23 cellular contexts compared by ENCODE assay signal in the genomic region with DNA sequence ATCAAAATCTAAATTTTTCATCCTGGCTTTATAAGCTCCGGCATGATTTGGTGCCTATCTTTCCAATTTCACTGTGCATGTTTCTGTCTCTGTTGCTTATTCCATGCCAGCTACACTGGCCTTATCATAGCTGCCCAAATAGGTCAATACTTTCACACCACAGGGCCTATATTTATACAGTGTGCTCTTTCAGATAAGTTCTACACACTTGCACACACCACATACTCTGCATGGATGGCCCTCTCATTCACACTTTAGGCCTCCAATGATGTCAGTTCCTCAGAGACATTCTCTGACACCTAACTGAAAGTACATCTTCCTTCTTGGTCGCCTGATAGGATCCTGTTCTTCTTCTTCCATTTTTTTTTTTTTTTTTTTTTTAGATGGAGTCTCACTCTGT. TPM values are rescaled to one million over a fixed set of nuclear protein-coding genes. Genes with fewer than 3 reads are reported as not detected.
DNase-seq lines count a peak whose midpoint lies in the region; ATAC-seq, FAIRE-seq and TF ChIP-seq lines count a peak whose summit lies in the region.
"Had no signal": no experiment of that assay in that cellular context is flagged by ENCODE, and none has a peak within 500 bp of the region (broad histone marks: within the 10 kb centered on the region; RNA-seq: fewer than 3 reads in every experiment).

No MANE protein-coding gene starts in this region.

- no TSS peak for BruUV-seq in GM12878 (replicated peaks; lab: Mats Ljungman, UMichigan)

- H3K4me3 Mint-ChIP-seq in HFFc6, result no peak overlapping the region
- H3K4me3 Mint-ChIP-seq in stimulated activated naive B cell treated with anti-CD40 and anti-IgM and Interleukin-4, amounts not matched to agents 10 μg/mL and 1 μg/mL and 100 μg/mL, for 72 hours, result no peak overlapping the region
- H3K4me3 Mint-ChIP-seq: CD4-positive, alpha-beta T cell; T-cell had no signal

- POLR2A ChIA-PET in GM12878 (lab: Charles Lee), result interaction anchor here (1.0 to 1.5 kb wide), 3 partner anchors 13 to 54 kb away, joined by 4 to 5 read pairs (median 4); no protein-coding TSS in a partner anchor

- no peaks in the 10 kb centered on the region for H3K27me3 ChIP-seq in GM12878 (replicated peaks in 1 of 2; ENCODE audit: control insufficient read depth in 2 of 2, insufficient read depth in 2 of 2, low read length in 1 of 2)
- H3K27me3 ChIP-seq: BLaER1, SJCRH30 had no signal

- peaks cover 35% of the 10 kb centered on the region for H3K4me1 Mint-ChIP-seq in HFFc6 (ENCODE audit: low read depth)
- H3K4me1 Mint-ChIP-seq in stimulated activated naive B cell treated with anti-CD40 and anti-IgM and Interleukin-4, amounts not matched to agents 10 μg/mL and 1 μg/mL and 100 μg/mL, for 72 hours, result peaks cover 16 to 40% of the 10 kb centered on the region in 2 donors

- RAD21 ChIA-PET in GM12878 (lab: Charles Lee; ENCODE audit: unreplicated experiment), result interaction anchor here (0.7 to 1.0 kb wide), 2 partner anchors 54 to 91 kb away, joined by 3 to 4 read pairs; no protein-coding TSS in a partner anchor

- no peaks in the 10 kb centered on the region for H3K9me3 ChIP-seq in GM12878 (replicated peaks; ENCODE audit: control insufficient read depth, insufficient read depth, low read length)
- H3K9me3 ChIP-seq: SJCRH30 had no signal

- TF ChIP-seq POLR2A in GM12878 (IDR thresholded peaks at IDR 0.05; ENCODE audit: low read depth, low read length), result no peak

- no peak for TF ChIP-seq CTCF in HFFc6 (IDR thresholded peaks at IDR 0.05)
- TF ChIP-seq CTCF in GM12878 (IDR thresholded peaks at IDR 0.05 in 2 of 3, conservative IDR thresholded peaks at IDR 0.05 in 1 of 3; ENCODE audit: control insufficient read depth in 2 of 3, extremely low read depth in 1 of 3, insufficient read depth in 1 of 3, low read depth in 3 of 3, low read length in 3 of 3), result no peak

- H3K36me3 Mint-ChIP-seq in HFFc6 (ENCODE audit: low read depth), result peaks cover 17% of the 10 kb centered on the region
- peaks cover 27 to 43% of the 10 kb centered on the region in 2 donors for H3K36me3 Mint-ChIP-seq in stimulated activated naive B cell treated with anti-CD40 and anti-IgM and Interleukin-4, amounts not matched to agents 10 μg/mL and 1 μg/mL and 100 μg/mL, for 72 hours

- peaks cover 6% of the 10 kb centered on the region for H3K79me2 ChIP-seq in GM12878 (ENCODE audit: control insufficient read depth, insufficient read depth, low read length)

- no peak overlapping the region for H3K9ac ChIP-seq in GM12878 (ENCODE audit: control insufficient read depth, insufficient read depth, low read length)
- H3K9ac ChIP-seq: BLaER1 had no signal

- 72% methylated on average over 2 of the region's 2 CpGs for WGBS in GM12878 (ENCODE audit: insufficient coverage, insufficient replicate concordance, low lambda C conversion rate, missing lambda C conversion rate)

- H3K9me3 Mint-ChIP-seq in HFFc6, result no peaks in the 10 kb centered on the region
- H3K9me3 Mint-ChIP-seq in stimulated activated naive B cell treated with anti-CD40 and anti-IgM and Interleukin-4, amounts not matched to agents 10 μg/mL and 1 μg/mL and 100 μg/mL, for 72 hours, result peaks cover 0 to 1% of the 10 kb centered on the region in 2 donors
- H3K9me3 Mint-ChIP-seq: CD4-positive, alpha-beta T cell; T-cell had no signal

- no peak for TF ChIP-seq RAD21 in GM12878 (IDR thresholded peaks at IDR 0.05; ENCODE audit: insufficient read depth, low read depth, low read length)

- DNase-seq in left ventricle myocardium superior, result no peak
- no peak for DNase-seq in Right ventricle myocardium superior
- DNase-seq in HFFc6, result no peak
- DNase-seq in GM12878 (ENCODE audit: low read depth, low spot score), result no peak
- no peak for DNase-seq in stimulated activated naive B cell treated with anti-CD40 and anti-IgM and Interleukin-4, amounts not matched to agents 10 μg/mL and 1 μg/mL and 100 μg/mL, for 72 hours
- DNase-seq in NCI-H2029 (lab: John Stamatoyannopoulos, UW), result no peak
- DNase-seq: CD4-positive, alpha-beta T cell; COR-L47; DND-41; GOT3; KBM-7; NCI-H1105; NCI-H1694 treated with DMSO at 0.1 percent for 48 hours; NCI-H2227 treated with DMSO at 0.1 percent for 48 hours; NCI-H510A treated with DMSO at 0.1 percent for 48 hours; NCI-H748 treated with DMSO at 0.1 percent for 48 hours; SJCRH30; T-cell had no signal

- no peak overlapping the region for H3K4me3 ChIP-seq in GM12878
- H3K4me3 ChIP-seq: BLaER1, SJCRH30 had no signal

- SMC1A ChIA-PET in GM12878 (lab: Charles Lee; ENCODE audit: uncharacterized antibody, unreplicated experiment), result interaction anchor here (0.7 to 0.9 kb wide), 2 partner anchors 13 kb away, joined by 3 read pairs; no protein-coding TSS in a partner anchor

- ATAC-seq in left ventricle myocardium superior (peak; percentile 71), Right ventricle myocardium superior (ENCODE audit: poor library complexity) (no peak), GM12878 (peak; percentile 65), HG02840 (IDR thresholded peaks at IDR 0.05; ENCODE audit: low FRiP score, unreplicated experiment) (no peak)
- ATAC-seq in stimulated activated naive B cell treated with anti-CD40 and anti-IgM and Interleukin-4, amounts not matched to agents 10 μg/mL and 1 μg/mL and 100 μg/mL, for 72 hours (replicated peaks), result peak; percentile 45 to 57
- ATAC-seq: HCT116, T-cell had no signal

- peak overlapping the region; percentile 70 for H3K27ac Mint-ChIP-seq in HFFc6
- no peak overlapping the region for H3K27ac Mint-ChIP-seq in stimulated activated naive B cell treated with anti-CD40 and anti-IgM and Interleukin-4, amounts not matched to agents 10 μg/mL and 1 μg/mL and 100 μg/mL, for 72 hours
- H3K27ac Mint-ChIP-seq: CD4-positive, alpha-beta T cell; T-cell had no signal

- H2AFZ ChIP-seq in GM12878 (ENCODE audit: control insufficient read depth, low read depth, low read length), result no peak overlapping the region

- intact Hi-C loops in left ventricle myocardium superior (cut with micrococcal nuclease), result no loop called here
- intact Hi-C loops in Right ventricle myocardium superior (cut with DNase I), result no loop called here
- intact Hi-C loops in GM12878 (cut with micrococcal nuclease; ENCODE audit: unreplicated experiment), result no loop called here

- no peak overlapping the region for H3K4me2 ChIP-seq in GM12878 (ENCODE audit: control insufficient read depth, insufficient read depth)
- H3K4me2 ChIP-seq: BLaER1 had no signal

- H3K36me3 ChIP-seq in GM12878 (ENCODE audit: control insufficient read depth in 2 of 2, insufficient read depth in 2 of 2, low read length in 1 of 2), result peaks cover 0 to under 1% of the 10 kb centered on the region in 2 experiments; a peak in 2 of 4 replicates

- H3K27ac ChIP-seq in GM12878 (ENCODE audit: control insufficient read depth, insufficient read depth), result no peak overlapping the region
- H3K27ac ChIP-seq: BLaER1, RWPE1, SJCRH30 had no signal

- H3K4me1 ChIP-seq in GM12878 (ENCODE audit: control insufficient read depth, insufficient read depth, low read length), result 0 out of 2 replicates have a peak, but pooled peaks cover 2% of the 10 kb centered on the region
- H3K4me1 ChIP-seq: BLaER1, SJCRH30 had no signal

- TF ChIP-seq EP300 in GM12878 (IDR thresholded peaks at IDR 0.05; ENCODE audit: borderline replicate concordance in 1 of 2, control insufficient read depth in 1 of 2, low read depth in 2 of 2, low read length in 2 of 2), result no peak

- in situ Hi-C loops in GM12878 (cut with MboI), result no loop called here

- no peaks in the 10 kb centered on the region; the same call in 1 of the 2 replicates for H3K27me3 Mint-ChIP-seq in HFFc6 (ENCODE audit: insufficient read depth)
- no peaks in the 10 kb centered on the region for H3K27me3 Mint-ChIP-seq in stimulated activated naive B cell treated with anti-CD40 and anti-IgM and Interleukin-4, amounts not matched to agents 10 μg/mL and 1 μg/mL and 100 μg/mL, for 72 hours
- H3K27me3 Mint-ChIP-seq: CD4-positive, alpha-beta T cell; T-cell had no signal

- no peaks in the 10 kb centered on the region for H4K20me1 ChIP-seq in GM12878 (ENCODE audit: control insufficient read depth, insufficient read depth)
- H4K20me1 ChIP-seq: BLaER1 had no signal

- FAIRE-seq in GM12878 (lab: Jason Lieb, UNC), result no peak
- FAIRE-seq: GM12891 had no signal

- CTCF ChIA-PET in GM12878 (lab: Yijun Ruan, JAX), result no interaction called here

RNA-seq across cellular contexts. Expression of a gene that starts 7.0 kb away (rescaled TPM):
- 12.6 TPM for total RNA-seq in left ventricle myocardium superior
- total RNA-seq in Right ventricle myocardium superior, result 15.8 TPM
- 10 to 100 TPM; 62.0 to 84.0 (median 69.8) TPM for total RNA-seq in HFFc6 (2021; fragmentation: NEBNext Ultra II Directional; extraction: Animal tissue kit (Norgen Biotek cat#: 25700))
- 94.3 and 98.6 TPM in 2 replicates for total RNA-seq in GM12878 (2013; cell fraction: nucleolus; rRNA removed)
- 56.9 and 75.9 TPM in 2 replicates for total RNA-seq in GM12878 (2014; rRNA removed)
- total RNA-seq in GM12878 (2014; rRNA removed; fragmentation: Illumina TruSeq; extraction: Trizol), result 66.1 and 66.9 TPM in 2 replicates
- total RNA-seq in GM12878 (2021), result 48.4 and 50.6 TPM in 2 replicates
- polyA plus RNA-seq in GM12878 (2011; ENCODE audit: low read depth), result 29.4 TPM
- polyA plus RNA-seq in GM12878 (2011; rRNA removed), result 59.9 and 75.6 TPM in 2 replicates
- 25.1 and 28.9 TPM in 2 replicates for polyA plus RNA-seq in GM12878 (2011; cell fraction: cytosol; rRNA removed)
- 35.4 and 35.7 TPM in 2 replicates for polyA plus RNA-seq in GM12878 (2011; cell fraction: nucleus; rRNA removed)
- 29.0 and 31.9 TPM in 2 replicates for polyA plus RNA-seq in GM12878 (2012)
- polyA plus RNA-seq in GM12878 (2014; fragmentation: Illumina TruSeq; extraction: Trizol), result 69.8 and 74.8 TPM in 2 replicates
- polyA plus RNA-seq in GM12878 (2014; fragmentation: Nextera tagmentation; extraction: Ambion mirVana), result 100 to 1,000 TPM in 1 of 2 experiments, 10 to 100 TPM in 1; 79.1 to 105 TPM
- 45.7 TPM in 2 replicates for polyA plus RNA-seq in GM12878 (2014; rRNA removed)
- polyA plus RNA-seq in GM12878 (2016; fragmentation: Nextera tagmentation; extraction: Ambion mirVana), result 10 to 100 TPM; 88.1 to 88.6 TPM
- 39.1 and 50.7 TPM in 2 replicates for polyA minus RNA-seq in GM12878 (2011; rRNA and poly(A)+ RNA removed)
- 16.8 and 20.2 TPM in 2 replicates for polyA minus RNA-seq in GM12878 (2011; cell fraction: cytosol; rRNA and poly(A)+ RNA removed)
- polyA minus RNA-seq in GM12878 (2011; cell fraction: nucleus; rRNA and poly(A)+ RNA removed), result 19.5 and 27.2 TPM in 2 replicates

RNA-seq across cellular contexts. Expression of a gene that starts 52.8 kb away (rescaled TPM):
- total RNA-seq in left ventricle myocardium superior (348 TPM), Right ventricle myocardium superior (328 TPM), GM12878 (2014; rRNA removed) (145 and 167 TPM in 2 replicates), GM12878 (2014; rRNA removed; fragmentation: Illumina TruSeq; extraction: Trizol) (134 and 145 TPM in 2 replicates), GM12878 (2021) (185 and 187 TPM in 2 replicates)
- 100 to 1,000 TPM; 330 to 476 (median 410) TPM for total RNA-seq in HFFc6 (2021; fragmentation: NEBNext Ultra II Directional; extraction: Animal tissue kit (Norgen Biotek cat#: 25700))
- 13.9 and 19.2 TPM in 2 replicates for total RNA-seq in GM12878 (2013; cell fraction: nucleolus; rRNA removed)
- 19.0 TPM for polyA plus RNA-seq in GM12878 (2011; ENCODE audit: low read depth)
- polyA plus RNA-seq in GM12878 (2011; rRNA removed) (120 and 153 TPM in 2 replicates), GM12878 (2014; fragmentation: Illumina TruSeq; extraction: Trizol) (13.1 and 103 TPM in 2 replicates), GM12878 (2014; fragmentation: Nextera tagmentation; extraction: Ambion mirVana) (100 to 1,000 TPM; 483 to 529 TPM), GM12878 (2014; rRNA removed) (178 and 198 TPM in 2 replicates), GM12878 (2016; fragmentation: Nextera tagmentation; extraction: Ambion mirVana) (100 to 1,000 TPM; 409 to 466 TPM)
- 275 and 305 TPM in 2 replicates for polyA plus RNA-seq in GM12878 (2011; cell fraction: cytosol; rRNA removed)
- 76.1 and 92.2 TPM in 2 replicates for polyA plus RNA-seq in GM12878 (2011; cell fraction: nucleus; rRNA removed)
- 126 and 272 TPM in 2 replicates for polyA plus RNA-seq in GM12878 (2012)
- 8.8 and 43.9 TPM in 2 replicates for polyA minus RNA-seq in GM12878 (2011; rRNA and poly(A)+ RNA removed)
- 23.5 and 23.6 TPM in 2 replicates for polyA minus RNA-seq in GM12878 (2011; cell fraction: cytosol; rRNA and poly(A)+ RNA removed)
- polyA minus RNA-seq in GM12878 (2011; cell fraction: nucleus; rRNA and poly(A)+ RNA removed), result 23.1 and 30.6 TPM in 2 replicates

RNA-seq across cellular contexts. Expression of a gene that starts 56.0 kb away (rescaled TPM):
- total RNA-seq in left ventricle myocardium superior (8.5 TPM), Right ventricle myocardium superior (10.4 TPM), GM12878 (2014; rRNA removed) (3.4 and 3.5 TPM in 2 replicates), GM12878 (2014; rRNA removed; fragmentation: Illumina TruSeq; extraction: Trizol) (3.8 and 4.1 TPM in 2 replicates), GM12878 (2021) (4.5 and 4.6 TPM in 2 replicates)
- 10 to 100 TPM; 10.4 to 15.7 (median 12.6) TPM for total RNA-seq in HFFc6 (2021; fragmentation: NEBNext Ultra II Directional; extraction: Animal tissue kit (Norgen Biotek cat#: 25700))
- total RNA-seq in GM12878 (2013; cell fraction: nucleolus; rRNA removed), result 4.5 and 4.6 TPM in 2 replicates
- 3.0 TPM for polyA plus RNA-seq in GM12878 (2011; ENCODE audit: low read depth)
- polyA plus RNA-seq in GM12878 (2011; rRNA removed) (4.4 and 4.8 TPM in 2 replicates), GM12878 (2014; fragmentation: Illumina TruSeq; extraction: Trizol) (4.7 and 5.4 TPM in 2 replicates), GM12878 (2014; fragmentation: Nextera tagmentation; extraction: Ambion mirVana) (under 1 TPM; 0.63 to 0.73 TPM), GM12878 (2014; rRNA removed) (4.3 and 4.5 TPM in 2 replicates), GM12878 (2016; fragmentation: Nextera tagmentation; extraction: Ambion mirVana) (1 to 10 TPM; 2.1 to 2.9 TPM)
- 5.2 and 7.4 TPM in 2 replicates for polyA plus RNA-seq in GM12878 (2011; cell fraction: cytosol; rRNA removed)
- polyA plus RNA-seq in GM12878 (2011; cell fraction: nucleus; rRNA removed), result 2.8 and 2.9 TPM in 2 replicates
- 2.6 and 4.2 TPM in 2 replicates for polyA plus RNA-seq in GM12878 (2012)
- 4.6 and 14.1 TPM in 2 replicates for polyA minus RNA-seq in GM12878 (2011; rRNA and poly(A)+ RNA removed)
- 1.9 and 2.3 TPM in 2 replicates for polyA minus RNA-seq in GM12878 (2011; cell fraction: cytosol; rRNA and poly(A)+ RNA removed)
- polyA minus RNA-seq in GM12878 (2011; cell fraction: nucleus; rRNA and poly(A)+ RNA removed), result 1.3 and 2.7 TPM in 2 replicates

RNA-seq across cellular contexts. Expression of a gene that starts 56.2 kb away (rescaled TPM):
- total RNA-seq in left ventricle myocardium superior (4.7 TPM), Right ventricle myocardium superior (4.6 TPM), GM12878 (2014; rRNA removed) (2.9 and 3.9 TPM in 2 replicates), GM12878 (2014; rRNA removed; fragmentation: Illumina TruSeq; extraction: Trizol) (2.3 and 3.1 TPM in 2 replicates), GM12878 (2021) (5.6 and 6.4 TPM in 2 replicates)
- total RNA-seq in HFFc6 (2021; fragmentation: NEBNext Ultra II Directional; extraction: Animal tissue kit (Norgen Biotek cat#: 25700)), result 10 to 100 TPM in 1 of 6 experiments, 1 to 10 TPM in 5; 8.5 to 10.6 (median 9.0) TPM
- total RNA-seq in GM12878 (2013; cell fraction: nucleolus; rRNA removed), result 13.2 and 14.3 TPM in 2 replicates
- polyA plus RNA-seq in GM12878 (2011; ENCODE audit: low read depth), result 1.1 TPM
- polyA plus RNA-seq in GM12878 (2011; rRNA removed) (2.7 and 3.4 TPM in 2 replicates), GM12878 (2014; fragmentation: Illumina TruSeq; extraction: Trizol) (1.7 and 2.5 TPM in 2 replicates), GM12878 (2014; fragmentation: Nextera tagmentation; extraction: Ambion mirVana) (under 1 TPM in 1 of 2 experiments, not detected in 1; 0.13 TPM), GM12878 (2014; rRNA removed) (5.3 and 5.5 TPM in 2 replicates), GM12878 (2016; fragmentation: Nextera tagmentation; extraction: Ambion mirVana) (under 1 TPM; 0.28 to 0.68 TPM)
- polyA plus RNA-seq in GM12878 (2011; cell fraction: cytosol; rRNA removed), result 3.2 and 4.3 TPM in 2 replicates
- polyA plus RNA-seq in GM12878 (2011; cell fraction: nucleus; rRNA removed), result 22.1 and 22.4 TPM in 2 replicates
- polyA plus RNA-seq in GM12878 (2012), result 3.2 and 3.4 TPM in 2 replicates
- polyA minus RNA-seq in GM12878 (2011; rRNA and poly(A)+ RNA removed), result 2.0 and 2.2 TPM in 2 replicates
- polyA minus RNA-seq in GM12878 (2011; cell fraction: cytosol; rRNA and poly(A)+ RNA removed), result 0.80 and 1.1 TPM in 2 replicates
- 3.5 and 6.5 TPM in 2 replicates for polyA minus RNA-seq in GM12878 (2011; cell fraction: nucleus; rRNA and poly(A)+ RNA removed)

Comparison
In these comparisons a context has a peak if more than half of its experiments do, and no peak if none do; other contexts are left out.
1. ATAC-seq: peak in left ventricle myocardium superior (single experiment), GM12878 (single experiment) and stimulated activated naive B cell treated with anti-CD40 and anti-IgM and Interleukin-4, amounts not matched to agents 10 μg/mL and 1 μg/mL and 100 μg/mL, for 72 hours (2 of 2); none in Right ventricle myocardium superior (single experiment) and HG02840 (single experiment).